ENCODE assay signal across 21 cellular contexts in the genomic region with DNA sequence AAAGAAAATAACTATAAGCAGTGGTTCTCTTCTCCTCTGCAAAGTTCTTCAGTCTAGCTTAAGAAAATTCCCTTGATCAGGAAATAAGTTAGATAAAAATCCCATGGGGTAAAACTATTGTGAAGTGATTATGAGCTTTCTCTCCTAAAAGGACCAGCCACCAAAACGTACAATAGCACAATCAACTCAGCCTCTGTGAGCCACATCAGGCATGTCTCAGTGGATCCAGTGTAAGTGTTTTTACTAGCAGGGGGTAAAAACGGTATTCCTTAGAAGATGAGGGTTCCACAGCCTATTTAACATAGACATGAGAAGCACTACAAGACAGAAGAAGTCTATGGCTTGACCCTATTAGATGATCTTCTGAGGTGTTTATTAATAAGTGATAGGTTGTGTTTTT.
A peak's percentile ranks its signal among the peaks of the same experiment; 100 is the strongest.
DNase-seq lines count a peak whose midpoint lies in the region; FAIRE-seq and TF ChIP-seq lines count a peak whose summit lies in the region.
"Had no signal": no experiment of that assay in that cellular context is flagged by ENCODE, and none has a peak within 500 bp of the region (broad histone marks: within the 10 kb centered on the region; RNA-seq: fewer than 3 reads in every experiment).

No MANE protein-coding gene starts in this region.

- peak; percentile 69 for FAIRE-seq in D721Med (lab: Jason Lieb, UNC)
- FAIRE-seq: GM12891, GM18507, H54 had no signal

- H3K36me3 ChIP-seq in mesendoderm (ENCODE audit: control insufficient read depth, insufficient read depth, low read length), result no peaks in the 10 kb centered on the region
- H3K36me3 ChIP-seq in neuronal stem cell (replicated peaks in 1 of 2; ENCODE audit: control insufficient read depth in 2 of 2, insufficient read depth in 2 of 2, low read length in 2 of 2), result no peaks in the 10 kb centered on the region
- no peaks in the 10 kb centered on the region for H3K36me3 ChIP-seq in effector memory CD4-positive, alpha-beta T cell (ENCODE audit: control insufficient read depth, insufficient read depth, low read length)
- H3K36me3 ChIP-seq: BLaER1, HAP-1 had no signal

- H3K27ac ChIP-seq in mesendoderm (ENCODE audit: low read depth, low read length) (no peak overlapping the region), neuronal stem cell (replicated peaks; ENCODE audit: low read length) (no peak overlapping the region)
- no peak overlapping the region for H3K27ac ChIP-seq in effector memory CD4-positive, alpha-beta T cell (ENCODE audit: insufficient read depth, low read length, poor library complexity, severe bottlenecking)
- H3K27ac ChIP-seq: BLaER1, C4-2B had no signal

- no peak overlapping the region for H3K56ac ChIP-seq in mesendoderm (ENCODE audit: low read length)

- H4K91ac ChIP-seq in neuronal stem cell (ENCODE audit: low read depth, low read length, poor library complexity), result no peak overlapping the region

- H2BK120ac ChIP-seq in mesendoderm (ENCODE audit: low read depth, low read length) (no peak overlapping the region), neuronal stem cell (ENCODE audit: low read depth, low read length) (no peak overlapping the region)

- H2AK5ac ChIP-seq in mesendoderm (ENCODE audit: low read length) (no peak overlapping the region), neuronal stem cell (ENCODE audit: low read depth, low read length) (no peak overlapping the region)

- no peak overlapping the region for H2BK12ac ChIP-seq in neuronal stem cell (ENCODE audit: low read length)

- H3K4me3 ChIP-seq in mesendoderm (ENCODE audit: low read length) (no peak overlapping the region), neuronal stem cell (ENCODE audit: low read length in 2 of 2) (no peak overlapping the region)
- no peak overlapping the region for H3K4me3 ChIP-seq in effector memory CD4-positive, alpha-beta T cell (ENCODE audit: insufficient read depth, low read depth, low read length, poor library complexity, severe bottlenecking)
- H3K4me3 ChIP-seq: BLaER1, HAP-1 had no signal

- no peak for DNase-seq in D721Med (ENCODE audit: insufficient read length, low spot score)
- peak; percentile 67 for DNase-seq in NCI-H2227 treated with DMSO at 0.1 percent for 48 hours (lab: John Stamatoyannopoulos, UW)
- peak; percentile 60 for DNase-seq in mesendoderm
- peak; percentile 17 for DNase-seq in neuronal stem cell (ENCODE audit: low spot score)
- DNase-seq in DMS53 (lab: John Stamatoyannopoulos, UW), result no peak
- DNase-seq in islet precursor cell, result no peak
- DNase-seq in effector memory CD4-positive, alpha-beta T cell, result no peak
- DNase-seq: Caco-2; CD4-positive, CD25-positive, alpha-beta regulatory T cell; CD8-positive, alpha-beta T cell; DMS 273 treated with DMSO at 0.1 percent for 48 hours; DMS79 treated with DMSO at 0.1 percent for 48 hours; GF-D8; GOT3; HFFc6 had no signal

- no peak overlapping the region for H4K8ac ChIP-seq in mesendoderm (ENCODE audit: low read depth, low read length)
- no peak overlapping the region for H4K8ac ChIP-seq in neuronal stem cell (ENCODE audit: low read depth, low read length)

- H3K18ac ChIP-seq in mesendoderm (ENCODE audit: low read length), result no peak overlapping the region
- no peak overlapping the region for H3K18ac ChIP-seq in neuronal stem cell (ENCODE audit: low read length)

- no peaks in the 10 kb centered on the region for H3K9me3 ChIP-seq in neuronal stem cell (replicated peaks in 1 of 2; ENCODE audit: control insufficient read depth in 2 of 2, insufficient read depth in 1 of 2, low read depth in 1 of 2, low read length in 2 of 2)
- no peaks in the 10 kb centered on the region for H3K9me3 ChIP-seq in effector memory CD4-positive, alpha-beta T cell (ENCODE audit: control insufficient read depth, low read length)
- H3K9me3 ChIP-seq: BLaER1, Caco-2, HAP-1 had no signal

- no peak overlapping the region for H3K4ac ChIP-seq in mesendoderm (ENCODE audit: low read depth, low read length)
- no peak overlapping the region for H3K4ac ChIP-seq in neuronal stem cell (ENCODE audit: low read length)

- no peaks in the 10 kb centered on the region for H3K4me1 ChIP-seq in mesendoderm (ENCODE audit: control insufficient read depth, low read depth, low read length)
- H3K4me1 ChIP-seq in neuronal stem cell (ENCODE audit: control insufficient read depth in 2 of 2, insufficient read depth in 1 of 2, low read depth in 1 of 2, low read length in 2 of 2), result peaks cover 0 to 9% of the 10 kb centered on the region in 2 donors
- H3K4me1 ChIP-seq in effector memory CD4-positive, alpha-beta T cell (ENCODE audit: control insufficient read depth, insufficient read depth, low read length, poor library complexity, severe bottlenecking), result no peaks in the 10 kb centered on the region
- H3K4me1 ChIP-seq: BLaER1, Caco-2, HAP-1 had no signal

- TF ChIP-seq CTCF in D721Med (IDR thresholded peaks at IDR 0.05; ENCODE audit: insufficient read depth, missing control alignments), result no peak

- no CpG with 5 or more reads among the region's 2 CpGs for whole genome bisulfite sequencing in mesendoderm (ENCODE audit: extremely low coverage, insufficient coverage, low lambda C conversion rate)
- no CpG with 5 or more reads among the region's 2 CpGs for WGBS in neuronal stem cell (ENCODE audit: extremely low coverage in 2 of 2, insufficient read length in 2 of 2, insufficient replicate concordance in 1 of 2), 2 donors

- no peaks in the 10 kb centered on the region for H3K79me2 ChIP-seq in mesendoderm (ENCODE audit: control insufficient read depth, insufficient read depth, low read length)

- no peak overlapping the region for H4K5ac ChIP-seq in mesendoderm (ENCODE audit: low read length)

- H3K23ac ChIP-seq in mesendoderm (ENCODE audit: low read length) (no peak overlapping the region), neuronal stem cell (ENCODE audit: low read depth, low read length, poor library complexity) (no peak overlapping the region)

- H3K27me3 ChIP-seq in mesendoderm (ENCODE audit: insufficient read depth, low read length, poor library complexity), result no peaks in the 10 kb centered on the region
- peaks cover 0 to 3% (median 2%) of the 10 kb centered on the region in 3 experiments for H3K27me3 ChIP-seq in neuronal stem cell (ENCODE audit: control insufficient read depth in 3 of 3, insufficient read depth in 3 of 3, low read depth in 1 of 3, low read length in 3 of 3)
- no peaks in the 10 kb centered on the region for H3K27me3 ChIP-seq in effector memory CD4-positive, alpha-beta T cell (replicated peaks; ENCODE audit: control insufficient read depth, insufficient read depth, low read length, poor library complexity, severe bottlenecking)
- H3K27me3 ChIP-seq: BLaER1 had no signal

- H2BK15ac ChIP-seq in mesendoderm (replicated peaks; ENCODE audit: low read depth) (no peak overlapping the region), neuronal stem cell (ENCODE audit: low read length) (no peak overlapping the region)

- H2AFZ ChIP-seq in neuronal stem cell (ENCODE audit: low read length), result no peak overlapping the region

- H2BK5ac ChIP-seq in mesendoderm (ENCODE audit: low read length) (no peak overlapping the region), neuronal stem cell (ENCODE audit: low read length) (no peak overlapping the region)

- H3K9ac ChIP-seq in mesendoderm (ENCODE audit: low read length), result no peak overlapping the region
- H3K9ac ChIP-seq in neuronal stem cell (ENCODE audit: low read depth, low read length, poor library complexity), result no peak overlapping the region
- H3K9ac ChIP-seq: BLaER1 had no signal

- H3K79me1 ChIP-seq in mesendoderm (ENCODE audit: low read length) (no peaks in the 10 kb centered on the region), neuronal stem cell (ENCODE audit: low read depth, low read length) (no peaks in the 10 kb centered on the region)

- no peak overlapping the region for H3K4me2 ChIP-seq in mesendoderm (ENCODE audit: low read length)
- no peak overlapping the region for H3K4me2 ChIP-seq in neuronal stem cell (ENCODE audit: insufficient read depth, low read length, poor library complexity, severe bottlenecking)
- H3K4me2 ChIP-seq: BLaER1 had no signal

- no peak overlapping the region for H3K14ac ChIP-seq in neuronal stem cell (ENCODE audit: low read length)

Comparison
In these comparisons a context has a peak if more than half of its experiments do, and no peak if none do; other contexts are left out.
1. DNase-seq: peak in NCI-H2227 treated with DMSO at 0.1 percent for 48 hours (single experiment), mesendoderm (single experiment) and neuronal stem cell (single experiment); none in D721Med (single experiment), DMS53 (single experiment), islet precursor cell (single experiment) and effector memory CD4-positive, alpha-beta T cell (0 of 3).